Comparison of ENCODE assay signal across 8 cellular contexts in the genomic region with DNA sequence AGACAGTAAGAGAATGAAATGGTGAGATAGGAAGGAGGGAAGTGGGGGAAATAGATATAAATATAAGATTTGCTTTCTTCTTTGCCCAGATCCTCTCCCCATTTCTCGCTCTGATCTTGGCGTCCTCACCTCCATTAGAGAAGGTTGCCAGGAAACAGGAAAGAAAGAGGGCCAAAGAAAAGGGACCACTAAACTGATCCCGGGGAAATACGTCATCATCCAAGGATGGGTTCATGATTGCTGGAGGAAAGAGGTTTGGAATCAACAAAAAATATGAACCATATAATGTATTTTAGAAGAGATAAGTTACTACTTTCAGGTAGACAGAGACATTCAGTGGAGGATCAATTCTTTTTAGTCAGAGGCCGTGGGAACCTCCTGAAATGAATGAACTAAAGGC.
"Had no signal": no experiment of that assay in that cellular context is flagged by ENCODE, and none has a peak within 500 bp of the region (broad histone marks: within the 10 kb centered on the region; RNA-seq: fewer than 3 reads in every experiment).

No MANE protein-coding gene starts in this region.

- H3K4me3 ChIP-seq: GM12878 had no signal

- FAIRE-seq: G401.6, GM12878, GM12891, GM12892, GM18507, GM19239 had no signal

- DNase-seq: GDM1, GF-D8 had no signal

- ATAC-seq: GM12878 had no signal
